Comparison of ENCODE assay signal across 17 cellular contexts in genomic region chr4:138111462-138112000, GRCh38.
A peak's percentile ranks its signal among the peaks of the same experiment; 100 is the strongest.
DNase-seq lines count a peak whose midpoint lies in the region; ATAC-seq and TF ChIP-seq lines count a peak whose summit lies in the region.
"Had no signal": no experiment of that assay in that cellular context is flagged by ENCODE, and none has a peak within 500 bp of the region (broad histone marks: within the 10 kb centered on the region; RNA-seq: fewer than 3 reads in every experiment).

No MANE protein-coding gene starts in this region.

- H3K4me1 ChIP-seq in ACC112 (ENCODE audit: control insufficient read depth, insufficient read depth, low read length, unreplicated experiment), result peaks cover 15% of the 10 kb centered on the region
- H3K4me1 ChIP-seq in HUES48 (ENCODE audit: control insufficient read depth, insufficient read depth, low read length), result peaks cover 47% of the 10 kb centered on the region
- H3K4me1 ChIP-seq in iPS-18a (ENCODE audit: control insufficient read depth, low read depth, low read length), result peaks cover 39% of the 10 kb centered on the region
- no peaks in the 10 kb centered on the region; the same call in 1 of the 2 replicates for H3K4me1 ChIP-seq in BE2C
- H3K4me1 ChIP-seq: upper lobe of left lung had no signal

- H3K79me2 ChIP-seq in ACC112 (ENCODE audit: control insufficient read depth, insufficient read depth, low read length, unreplicated experiment), result no peaks in the 10 kb centered on the region

- in situ Hi-C loops in astrocyte of the spinal cord (cut with HindIII; ENCODE audit: low sequenced_read_pairs), result no loop called here

- H3K9me3 ChIP-seq in HUES48 (ENCODE audit: control insufficient read depth, insufficient read depth, low read length) (peaks cover 2% of the 10 kb centered on the region; the same call in 1 of the 2 replicates), iPS-18a (ENCODE audit: control insufficient read depth, low read depth, low read length) (peaks cover 10% of the 10 kb centered on the region), BE2C (no peaks in the 10 kb centered on the region)
- H3K9me3 ChIP-seq: upper lobe of left lung had no signal

- ATAC-seq in HG02840 (IDR thresholded peaks at IDR 0.05; ENCODE audit: low FRiP score, unreplicated experiment) (no peak), GM19023 (IDR thresholded peaks at IDR 0.05; ENCODE audit: unreplicated experiment) (no peak), HG03442 (IDR thresholded peaks at IDR 0.05; ENCODE audit: unreplicated experiment) (no peak)
- ATAC-seq: activated naive CD8-positive, alpha-beta T cell treated with anti-CD3 and anti-CD28 coated beads, Interleukin-2, amount 50 U/mL, for 24 hours had no signal

- H3K9ac ChIP-seq in HUES48 (ENCODE audit: low read depth, low read length) (no peak overlapping the region), iPS-18a (ENCODE audit: low read length) (no peak overlapping the region)

- H3K4me3 ChIP-seq in ACC112 (ENCODE audit: low read depth, low read length) (no peak overlapping the region), HUES48 (ENCODE audit: low read depth, low read length) (no peak overlapping the region), astrocyte of the spinal cord (ENCODE audit: low read depth, low read length) (no peak overlapping the region), iPS-18a (ENCODE audit: low read length) (peak overlapping the region; percentile 5), BE2C (ENCODE audit: low read depth, low read length) (no peak overlapping the region)
- H3K4me3 ChIP-seq: upper lobe of left lung had no signal

- H3K27me3 ChIP-seq in ACC112 (ENCODE audit: insufficient read depth, low read length), result no peaks in the 10 kb centered on the region
- H3K27me3 ChIP-seq in HUES48 (ENCODE audit: control insufficient read depth, insufficient read depth, low read length), result no peaks in the 10 kb centered on the region
- H3K27me3 ChIP-seq in iPS-18a (ENCODE audit: control insufficient read depth, insufficient read depth, low read length), result no peaks in the 10 kb centered on the region
- H3K27me3 ChIP-seq in BE2C, result no peaks in the 10 kb centered on the region
- H3K27me3 ChIP-seq: upper lobe of left lung had no signal

- H3K36me3 ChIP-seq in ACC112 (ENCODE audit: insufficient read depth, low read length) (no peaks in the 10 kb centered on the region), HUES48 (ENCODE audit: control insufficient read depth, insufficient read depth, low read length) (no peaks in the 10 kb centered on the region), iPS-18a (ENCODE audit: control insufficient read depth, low read depth, low read length) (no peaks in the 10 kb centered on the region), BE2C (no peaks in the 10 kb centered on the region)
- H3K36me3 ChIP-seq: upper lobe of left lung had no signal

- peak overlapping the region; percentile 32 for H3K27ac ChIP-seq in ACC112 (ENCODE audit: low read depth, low read length)
- H3K27ac ChIP-seq in HUES48 (ENCODE audit: low read depth, low read length), result peak overlapping the region; percentile 89
- H3K27ac ChIP-seq in iPS-18a (ENCODE audit: low read length), result no peak overlapping the region
- H3K27ac ChIP-seq: upper lobe of left lung had no signal

- DNase-seq in astrocyte of the spinal cord (ENCODE audit: low read depth, low spot score) (peak; percentile 37), BE2C (no peak)
- DNase-seq: activated CD8-positive, alpha-beta memory T cell treated with anti-CD3 and anti-CD28 coated beads, Interleukin-2, amount 50 U/mL, for 48 hours; activated naive CD8-positive, alpha-beta T cell treated with anti-CD3 and anti-CD28 coated beads, Interleukin-2, amount 50 U/mL, for 24 hours; DMS153; effector CD8-positive, alpha-beta T cell; GOT3; hypothalamus; midbrain; NCI-H69; upper lobe of left lung had no signal

- TF ChIP-seq CTCF in astrocyte of the spinal cord (IDR thresholded peaks at IDR 0.05; ENCODE audit: low read depth, low read length) (no peak), BE2C (IDR thresholded peaks at IDR 0.05; ENCODE audit: low read depth, low read length) (no peak)

- no peak overlapping the region for H2AFZ ChIP-seq in ACC112 (ENCODE audit: low read length, unreplicated experiment)
